ENCODE assay signal across 1 cellular context in genomic region chr20:49676581-49677291, GRCh38.
TF ChIP-seq lines count a peak whose summit lies in the region.

No MANE protein-coding gene starts in this region.

TF ChIP-seq in HepG2, 621 proteins besides CTCF, POLR2A, EP300 and RAD21 (continued from another document):
- TF ChIP-seq, protein P1, sequence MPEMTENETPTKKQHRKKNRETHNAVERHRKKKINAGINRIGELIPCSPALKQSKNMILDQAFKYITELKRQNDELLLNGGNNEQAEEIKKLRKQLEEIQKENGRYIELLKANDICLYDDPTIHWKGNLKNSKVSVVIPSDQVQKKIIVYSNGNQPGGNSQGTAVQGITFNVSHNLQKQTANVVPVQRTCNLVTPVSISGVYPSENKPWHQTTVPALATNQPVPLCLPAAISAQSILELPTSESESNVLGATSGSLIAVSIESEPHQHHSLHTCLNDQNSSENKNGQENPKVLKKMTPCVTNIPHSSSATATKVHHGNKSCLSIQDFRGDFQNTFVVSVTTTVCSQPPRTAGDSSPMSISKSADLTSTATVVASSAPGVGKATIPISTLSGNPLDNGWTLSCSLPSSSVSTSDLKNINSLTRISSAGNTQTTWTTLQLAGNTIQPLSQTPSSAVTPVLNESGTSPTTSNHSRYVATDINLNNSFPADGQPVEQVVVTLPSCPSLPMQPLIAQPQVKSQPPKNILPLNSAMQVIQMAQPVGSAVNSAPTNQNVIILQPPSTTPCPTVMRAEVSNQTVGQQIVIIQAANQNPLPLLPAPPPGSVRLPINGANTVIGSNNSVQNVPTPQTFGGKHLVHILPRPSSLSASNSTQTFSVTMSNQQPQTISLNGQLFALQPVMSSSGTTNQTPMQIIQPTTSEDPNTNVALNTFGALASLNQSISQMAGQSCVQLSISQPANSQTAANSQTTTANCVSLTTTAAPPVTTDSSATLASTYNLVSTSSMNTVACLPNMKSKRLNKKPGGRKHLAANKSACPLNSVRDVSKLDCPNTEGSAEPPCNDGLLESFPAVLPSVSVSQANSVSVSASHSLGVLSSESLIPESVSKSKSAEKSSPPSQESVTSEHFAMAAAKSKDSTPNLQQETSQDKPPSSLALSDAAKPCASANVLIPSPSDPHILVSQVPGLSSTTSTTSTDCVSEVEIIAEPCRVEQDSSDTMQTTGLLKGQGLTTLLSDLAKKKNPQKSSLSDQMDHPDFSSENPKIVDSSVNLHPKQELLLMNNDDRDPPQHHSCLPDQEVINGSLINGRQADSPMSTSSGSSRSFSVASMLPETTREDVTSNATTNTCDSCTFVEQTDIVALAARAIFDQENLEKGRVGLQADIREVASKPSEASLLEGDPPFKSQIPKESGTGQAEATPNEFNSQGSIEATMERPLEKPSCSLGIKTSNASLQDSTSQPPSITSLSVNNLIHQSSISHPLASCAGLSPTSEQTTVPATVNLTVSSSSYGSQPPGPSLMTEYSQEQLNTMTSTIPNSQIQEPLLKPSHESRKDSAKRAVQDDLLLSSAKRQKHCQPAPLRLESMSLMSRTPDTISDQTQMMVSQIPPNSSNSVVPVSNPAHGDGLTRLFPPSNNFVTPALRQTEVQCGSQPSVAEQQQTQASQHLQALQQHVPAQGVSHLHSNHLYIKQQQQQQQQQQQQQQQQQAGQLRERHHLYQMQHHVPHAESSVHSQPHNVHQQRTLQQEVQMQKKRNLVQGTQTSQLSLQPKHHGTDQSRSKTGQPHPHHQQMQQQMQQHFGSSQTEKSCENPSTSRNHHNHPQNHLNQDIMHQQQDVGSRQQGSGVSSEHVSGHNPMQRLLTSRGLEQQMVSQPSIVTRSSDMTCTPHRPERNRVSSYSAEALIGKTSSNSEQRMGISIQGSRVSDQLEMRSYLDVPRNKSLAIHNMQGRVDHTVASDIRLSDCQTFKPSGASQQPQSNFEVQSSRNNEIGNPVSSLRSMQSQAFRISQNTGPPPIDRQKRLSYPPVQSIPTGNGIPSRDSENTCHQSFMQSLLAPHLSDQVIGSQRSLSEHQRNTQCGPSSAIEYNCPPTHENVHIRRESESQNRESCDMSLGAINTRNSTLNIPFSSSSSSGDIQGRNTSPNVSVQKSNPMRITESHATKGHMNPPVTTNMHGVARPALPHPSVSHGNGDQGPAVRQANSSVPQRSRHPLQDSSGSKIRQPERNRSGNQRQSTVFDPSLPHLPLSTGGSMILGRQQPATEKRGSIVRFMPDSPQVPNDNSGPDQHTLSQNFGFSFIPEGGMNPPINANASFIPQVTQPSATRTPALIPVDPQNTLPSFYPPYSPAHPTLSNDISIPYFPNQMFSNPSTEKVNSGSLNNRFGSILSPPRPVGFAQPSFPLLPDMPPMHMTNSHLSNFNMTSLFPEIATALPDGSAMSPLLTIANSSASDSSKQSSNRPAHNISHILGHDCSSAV (CRISPR knock-in tag; IDR thresholded peaks at IDR 0.05; ENCODE audit: borderline replicate concordance): no peak
- TF ChIP-seq NFIC (IDR thresholded peaks at IDR 0.05; ENCODE audit: low read length): no peak
- TF ChIP-seq ERF (CRISPR knock-in tag; IDR thresholded peaks at IDR 0.05): 0 out of 2 replicates have a peak, but pooled peaks have one; percentile 19
- TF ChIP-seq ZFAT (CRISPR knock-in tag; conservative IDR thresholded peaks at IDR 0.05): no peak
- TF ChIP-seq CCDC6 (CRISPR knock-in tag; IDR thresholded peaks at IDR 0.05): no peak
- TF ChIP-seq, protein P2, sequence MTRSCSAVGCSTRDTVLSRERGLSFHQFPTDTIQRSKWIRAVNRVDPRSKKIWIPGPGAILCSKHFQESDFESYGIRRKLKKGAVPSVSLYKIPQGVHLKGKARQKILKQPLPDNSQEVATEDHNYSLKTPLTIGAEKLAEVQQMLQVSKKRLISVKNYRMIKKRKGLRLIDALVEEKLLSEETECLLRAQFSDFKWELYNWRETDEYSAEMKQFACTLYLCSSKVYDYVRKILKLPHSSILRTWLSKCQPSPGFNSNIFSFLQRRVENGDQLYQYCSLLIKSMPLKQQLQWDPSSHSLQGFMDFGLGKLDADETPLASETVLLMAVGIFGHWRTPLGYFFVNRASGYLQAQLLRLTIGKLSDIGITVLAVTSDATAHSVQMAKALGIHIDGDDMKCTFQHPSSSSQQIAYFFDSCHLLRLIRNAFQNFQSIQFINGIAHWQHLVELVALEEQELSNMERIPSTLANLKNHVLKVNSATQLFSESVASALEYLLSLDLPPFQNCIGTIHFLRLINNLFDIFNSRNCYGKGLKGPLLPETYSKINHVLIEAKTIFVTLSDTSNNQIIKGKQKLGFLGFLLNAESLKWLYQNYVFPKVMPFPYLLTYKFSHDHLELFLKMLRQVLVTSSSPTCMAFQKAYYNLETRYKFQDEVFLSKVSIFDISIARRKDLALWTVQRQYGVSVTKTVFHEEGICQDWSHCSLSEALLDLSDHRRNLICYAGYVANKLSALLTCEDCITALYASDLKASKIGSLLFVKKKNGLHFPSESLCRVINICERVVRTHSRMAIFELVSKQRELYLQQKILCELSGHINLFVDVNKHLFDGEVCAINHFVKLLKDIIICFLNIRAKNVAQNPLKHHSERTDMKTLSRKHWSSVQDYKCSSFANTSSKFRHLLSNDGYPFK (CRISPR knock-in tag; IDR thresholded peaks at IDR 0.05; ENCODE audit: borderline replicate concordance): no peak
- TF ChIP-seq ZKSCAN1 (IDR thresholded peaks at IDR 0.05; ENCODE audit: low read length): no peak
- TF ChIP-seq ZNF841 (CRISPR knock-in tag; IDR thresholded peaks at IDR 0.05; ENCODE audit: borderline replicate concordance): no peak
- TF ChIP-seq HOXA3 (CRISPR knock-in tag; IDR thresholded peaks at IDR 0.05): no peak
- no peak for TF ChIP-seq XRCC5 (optimal IDR thresholded peaks at IDR 0.05; ENCODE audit: low read length)
- TF ChIP-seq ZNF143 (CRISPR knock-in tag; IDR thresholded peaks at IDR 0.05): no peak
- peak; percentile 99 to 100 for TF ChIP-seq MAFK (conservative IDR thresholded peaks at IDR 0.05 in 1 of 2, IDR thresholded peaks at IDR 0.05 in 1 of 2; ENCODE audit: low read length in 2 of 2)
- TF ChIP-seq ZNF251 (CRISPR knock-in tag; IDR thresholded peaks at IDR 0.05): no peak
- peak; percentile 53 for TF ChIP-seq RBM22 (optimal IDR thresholded peaks at IDR 0.05; ENCODE audit: low read length)
- no peak for TF ChIP-seq LCORL (IDR thresholded peaks at IDR 0.05)
- TF ChIP-seq LCORL (CRISPR knock-in tag; IDR thresholded peaks at IDR 0.05): peak; percentile 36; the same call in 1 of the 2 replicates
- no peak for TF ChIP-seq ZBTB21 (CRISPR knock-in tag; IDR thresholded peaks at IDR 0.05)
- TF ChIP-seq RNF2 (conservative IDR thresholded peaks at IDR 0.05; ENCODE audit: low read depth): no peak
- no peak for TF ChIP-seq ZBTB44 (CRISPR knock-in tag; IDR thresholded peaks at IDR 0.05)
- no peak for TF ChIP-seq IKZF4 (CRISPR knock-in tag; IDR thresholded peaks at IDR 0.05; ENCODE audit: borderline replicate concordance, low read depth, not compliant biosample characterization)
- no peak for TF ChIP-seq ONECUT2 (CRISPR knock-in tag; IDR thresholded peaks at IDR 0.05)
- no peak for TF ChIP-seq DBP (CRISPR knock-in tag; IDR thresholded peaks at IDR 0.05; ENCODE audit: not compliant biosample characterization)
- TF ChIP-seq FOXK1 (CRISPR knock-in tag; IDR thresholded peaks at IDR 0.05; ENCODE audit: borderline replicate concordance, low read depth): no peak
- TF ChIP-seq ZNF777 (CRISPR knock-in tag; IDR thresholded peaks at IDR 0.05): no peak
- peak; percentile 38; the same call in 1 of the 2 replicates for TF ChIP-seq FOXA3 (CRISPR knock-in tag; IDR thresholded peaks at IDR 0.05)
- TF ChIP-seq TP53 (CRISPR knock-in tag; conservative IDR thresholded peaks at IDR 0.05): no peak
- peak; percentile 74 for TF ChIP-seq FOSL2 (CRISPR knock-in tag; IDR thresholded peaks at IDR 0.05)
- TF ChIP-seq ZNF343 (CRISPR knock-in tag; IDR thresholded peaks at IDR 0.05): no peak
- TF ChIP-seq ZBTB33 (CRISPR knock-in tag; IDR thresholded peaks at IDR 0.05): peak; percentile 74
- TF ChIP-seq ZNF564 (CRISPR knock-in tag; IDR thresholded peaks at IDR 0.05): no peak
